ENCODE assay signal across 10 cellular contexts in genomic region chr6:160950507-160950906, GRCh38. TPM values are rescaled to one million over a fixed set of nuclear protein-coding genes. Genes with fewer than 3 reads are reported as not detected.
DNase-seq lines count a peak whose midpoint lies in the region; ATAC-seq and TF ChIP-seq lines count a peak whose summit lies in the region.
"Had no signal": no experiment of that assay in that cellular context is flagged by ENCODE, and none has a peak within 500 bp of the region (broad histone marks: within the 10 kb centered on the region; RNA-seq: fewer than 3 reads in every experiment).

No MANE protein-coding gene starts in this region.

- H3K14ac ChIP-seq in IMR-90 (replicated peaks; ENCODE audit: low read depth, low read length) = no peak overlapping the region

- H3K4me2 ChIP-seq in IMR-90 (ENCODE audit: low read depth, low read length) = peak overlapping the region; percentile 51; the same call in 1 of the 2 replicates

- no peak overlapping the region for H3K4ac ChIP-seq in IMR-90 (ENCODE audit: low read depth, low read length)

- H2AFZ ChIP-seq in IMR-90 (replicated peaks; ENCODE audit: low read length, poor library complexity) = no peak overlapping the region

- H3K4me3 ChIP-seq in IMR-90 (ENCODE audit: insufficient read depth, low read depth, low read length) = no peak overlapping the region
- H3K4me3 ChIP-seq in thoracic aorta = peak overlapping the region; percentile 29

- H3K9me3 ChIP-seq in IMR-90 (ENCODE audit: control insufficient read depth, insufficient read depth, low read length) (no peaks in the 10 kb centered on the region), thoracic aorta (no peaks in the 10 kb centered on the region)

- H2BK5ac ChIP-seq in IMR-90 (ENCODE audit: low read depth, low read length, poor library complexity, severe bottlenecking) = no peak overlapping the region

- POLR2A ChIA-PET in IMR-90 (lab: Charles Lee; ENCODE audit: unreplicated experiment) (no interaction called here), MCF 10A (lab: Yijun Ruan, JAX) (interaction anchor here (0.8 to 3.4 kb wide), 9 partner anchors 10 to 421 kb away, joined by 3 to 45 read pairs (median 5); partner anchors contain the start of gene MAP3K4)

- no peak overlapping the region for H3K9ac ChIP-seq in IMR-90 (ENCODE audit: low read depth, low read length)

- TF ChIP-seq RAD21 in IMR-90 (IDR thresholded peaks at IDR 0.05; ENCODE audit: low read length) = no peak

- H4K8ac ChIP-seq in IMR-90 (ENCODE audit: low read depth in 2 of 2, low read length in 2 of 2) = no peak overlapping the region

- H2AK5ac ChIP-seq in IMR-90 (ENCODE audit: low read depth, low read length) = no peak overlapping the region

- H4K20me1 ChIP-seq in IMR-90 (ENCODE audit: insufficient read depth, low read length) = no peaks in the 10 kb centered on the region

- no peak overlapping the region for H4K91ac ChIP-seq in IMR-90 (ENCODE audit: insufficient read depth, low read depth, low read length)

- peaks cover 4% of the 10 kb centered on the region; the same call in 1 of the 2 replicates for H3K4me1 ChIP-seq in IMR-90 (ENCODE audit: control insufficient read depth, insufficient read depth, low read length)
- H3K4me1 ChIP-seq in thoracic aorta (ENCODE audit: control insufficient read depth in 1 of 2, low read depth in 2 of 2) = peaks cover 11 to 17% of the 10 kb centered on the region in 2 donors

- no peak overlapping the region for H4K5ac ChIP-seq in IMR-90 (ENCODE audit: low read depth, low read length)

- ATAC-seq in IMR-90 (ENCODE audit: low read depth) = peak; percentile 63
- no peak for ATAC-seq in thoracic aorta (ENCODE audit: insufficient number of reproducible peaks, low FRiP score, low read depth)
- ATAC-seq in HG02973 (IDR thresholded peaks at IDR 0.05; ENCODE audit: unreplicated experiment) = no peak
- no peak for ATAC-seq in GM18907 (IDR thresholded peaks at IDR 0.05; ENCODE audit: unreplicated experiment)

- BruUV-seq in IMR-90 (replicated peaks; lab: Mats Ljungman, UMichigan) = no TSS peak
- BruUV-seq in MCF 10A (replicated peaks; lab: Mats Ljungman, UMichigan) = no TSS peak

- H3K23ac ChIP-seq in IMR-90 (ENCODE audit: low read depth, low read length) = no peak overlapping the region

- intact Hi-C loops in IMR-90 (cut with micrococcal nuclease) (no loop called here), MCF 10A (cut with micrococcal nuclease) (loop anchor here (1.0 kb wide), 1 partner anchor 42 kb away; no protein-coding TSS in a partner anchor)

- H3K27me3 ChIP-seq in IMR-90 (ENCODE audit: control insufficient read depth, insufficient read depth, low read length) = no peaks in the 10 kb centered on the region; the same call in 1 of the 2 replicates
- H3K27me3 ChIP-seq in thoracic aorta (replicated peaks; ENCODE audit: insufficient read depth) = no peaks in the 10 kb centered on the region

- CTCF ChIA-PET in IMR-90 (lab: Yijun Ruan, JAX) (interaction anchor here (0.6 kb wide), 1 partner anchor 97 kb away, joined by 3 read pairs; no protein-coding TSS in a partner anchor), MCF 10A (lab: Yijun Ruan, JAX) (interaction anchor here (1.3 kb wide), 1 partner anchor 43 kb away, joined by 6 read pairs; no protein-coding TSS in a partner anchor)

- H3K9me3 Mint-ChIP-seq in MCF 10A (ENCODE audit: unreplicated experiment) = no peaks in the 10 kb centered on the region
- H3K9me3 Mint-ChIP-seq: activated naive CD8-positive, alpha-beta T cell treated with anti-CD3 and anti-CD28 coated beads for 36 hours had no signal

- dilution Hi-C loops in IMR-90 (cut with HindIII; ENCODE audit: low sequenced_read_pairs, unreplicated experiment) = no loop called here

- TF ChIP-seq POLR2A in IMR-90 (IDR thresholded peaks at IDR 0.05; ENCODE audit: low read depth, low read length) = no peak

- no peak overlapping the region for H3K56ac ChIP-seq in IMR-90 (ENCODE audit: extremely low read depth, insufficient read depth, low read length)

- H3K27ac ChIP-seq in IMR-90 (ENCODE audit: insufficient read depth, low read length) (no peak overlapping the region), thoracic aorta (peak overlapping the region; percentile 25 to 44)

- H3K18ac ChIP-seq in IMR-90 (ENCODE audit: low read depth, low read length) = no peak overlapping the region

- peak overlapping the region; percentile 88 for H3K27ac Mint-ChIP-seq in MCF 10A (ENCODE audit: low read depth, unreplicated experiment)
- H3K27ac Mint-ChIP-seq: activated naive CD8-positive, alpha-beta T cell treated with anti-CD3 and anti-CD28 coated beads for 36 hours had no signal

- peaks cover under 1% of the 10 kb centered on the region for H3K27me3 Mint-ChIP-seq in MCF 10A (ENCODE audit: insufficient read depth, unreplicated experiment)

- H2AK9ac ChIP-seq in IMR-90 (replicated peaks; ENCODE audit: low read depth, low read length, poor library complexity) = no peak overlapping the region

- H2BK15ac ChIP-seq in IMR-90 (ENCODE audit: low read depth, low read length) = no peak overlapping the region

- H3K9me1 ChIP-seq in IMR-90 (ENCODE audit: insufficient read depth, low read length) = no peaks in the 10 kb centered on the region

- H3K4me1 Mint-ChIP-seq in MCF 10A (ENCODE audit: insufficient read depth, unreplicated experiment) = peaks cover 27% of the 10 kb centered on the region
- H3K4me1 Mint-ChIP-seq: activated naive CD8-positive, alpha-beta T cell treated with anti-CD3 and anti-CD28 coated beads for 36 hours had no signal

- H2BK20ac ChIP-seq in IMR-90 (ENCODE audit: low read depth, low read length) = no peak overlapping the region

- DNase-seq in IMR-90 = peak; percentile 44
- peak; percentile 76 for DNase-seq in MCF 10A (ENCODE audit: unreplicated experiment)
- peak; percentile 63 for DNase-seq in iris pigment epithelial cell (ENCODE audit: low read depth)
- no peak for DNase-seq in thoracic aorta (ENCODE audit: low spot score)
- no peak for DNase-seq in putamen (ENCODE audit: low spot score)
- DNase-seq: activated CD4-positive, alpha-beta T cell treated with anti-CD3 and anti-CD28 coated beads, Interleukin-2, amount 50 U/mL, for 48 hours; activated naive CD8-positive, alpha-beta T cell treated with anti-CD3 and anti-CD28 coated beads for 36 hours; KG1 had no signal

- H3K4me3 Mint-ChIP-seq in MCF 10A (ENCODE audit: unreplicated experiment) = peak overlapping the region; percentile 40
- H3K4me3 Mint-ChIP-seq: activated naive CD8-positive, alpha-beta T cell treated with anti-CD3 and anti-CD28 coated beads for 36 hours had no signal

- no peaks in the 10 kb centered on the region for H3K36me3 Mint-ChIP-seq in MCF 10A (ENCODE audit: insufficient read depth, unreplicated experiment)
- H3K36me3 Mint-ChIP-seq: activated naive CD8-positive, alpha-beta T cell treated with anti-CD3 and anti-CD28 coated beads for 36 hours had no signal

- TF ChIP-seq CTCF in IMR-90 (conservative IDR thresholded peaks at IDR 0.05; ENCODE audit: low read depth, low read length) (no peak), MCF 10A (IDR thresholded peaks at IDR 0.05; ENCODE audit: unreplicated experiment) (no peak), thoracic aorta (IDR thresholded peaks at IDR 0.05) (no peak)

- H3K79me1 ChIP-seq in IMR-90 (ENCODE audit: low read depth in 1 of 2, low read length in 2 of 2) = no peaks in the 10 kb centered on the region

- in situ Hi-C loops in IMR-90 (cut with MboI; ENCODE audit: low sequenced_read_pairs) = no loop called here

- no CpG with 5 or more reads among the region's 4 CpGs for WGBS in IMR-90 (ENCODE audit: extremely low coverage in 2 of 2, insufficient read length in 1 of 2), 2 experiments

- no peak overlapping the region for H2BK120ac ChIP-seq in IMR-90 (ENCODE audit: low read depth, low read length)

- H3K36me3 ChIP-seq in IMR-90 (ENCODE audit: control insufficient read depth, insufficient read depth, low read length) = no peaks in the 10 kb centered on the region
- no peaks in the 10 kb centered on the region for H3K36me3 ChIP-seq in thoracic aorta

TF ChIP-seq in IMR-90, 13 proteins besides CTCF, POLR2A, EP300 and RAD21:
- TF ChIP-seq NFE2L2 (IDR thresholded peaks at IDR 0.05; ENCODE audit: low read depth, low read length) (no peak), RCOR1 (IDR thresholded peaks at IDR 0.05; ENCODE audit: insufficient replicate concordance, low read length) (no peak), MAFK (IDR thresholded peaks at IDR 0.05; ENCODE audit: low read depth, low read length) (peak; percentile 30)

RNA-seq across cellular contexts. Expression of gene MAP3K4, which starts 41.1 kb away (rescaled TPM):
- total RNA-seq in IMR-90 (2012; rRNA removed) (20.4 and 23.1 TPM in 2 replicates), MCF 10A (2022) (30.9 and 38.7 TPM in 2 replicates), thoracic aorta (10 to 100 TPM; 22.6 to 25.3 TPM)
- 6.9 and 11.5 TPM in 2 replicates for polyA plus RNA-seq in IMR-90 (2012; rRNA removed)
- 2.0 and 3.7 TPM in 2 replicates for polyA plus RNA-seq in IMR-90 (2012; cell fraction: cytosol; rRNA removed)
- 6.4 and 26.8 TPM in 2 replicates for polyA plus RNA-seq in IMR-90 (2012; cell fraction: nucleus; rRNA removed; ENCODE audit: low replicate concordance)

Comparison
In these comparisons a context has a peak if more than half of its experiments do, and no peak if none do; other contexts are left out.
1. DNase-seq: peak in IMR-90 (single experiment), MCF 10A (single experiment) and iris pigment epithelial cell (single experiment); none in thoracic aorta (single experiment) and putamen (single experiment).